In the genomic region with DNA sequence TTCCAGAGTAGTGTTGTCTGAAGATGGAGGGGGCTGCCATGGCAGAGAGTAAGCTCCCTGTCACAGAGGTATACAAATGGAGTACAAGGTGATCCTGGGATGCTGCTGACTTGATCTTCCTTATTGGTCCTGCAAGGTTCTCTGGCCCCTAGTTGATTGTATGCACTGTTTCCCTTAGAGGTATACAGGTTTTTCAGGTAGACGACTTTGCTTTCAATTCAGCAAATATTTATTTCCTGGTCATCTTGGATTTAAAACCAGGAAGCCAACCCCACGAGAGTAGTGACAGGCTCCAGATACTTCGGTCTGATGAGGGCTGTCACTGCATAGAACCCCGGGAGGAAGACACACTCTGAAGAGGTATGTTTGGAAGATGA, we compare ENCODE assay signal across 20 cellular contexts.
"Had no signal": no experiment of that assay in that cellular context is flagged by ENCODE, and none has a peak within 500 bp of the region (broad histone marks: within the 10 kb centered on the region; RNA-seq: fewer than 3 reads in every experiment).

No MANE protein-coding gene starts in this region.

- H3K27ac Mint-ChIP-seq: activated B cell treated with CpG ODN at 0.5 μM for 24 hours; activated CD4-positive, alpha-beta memory T cell treated with anti-CD3 and anti-CD28 coated beads for 36 hours; activated naive CD4-positive, alpha-beta T cell treated with anti-CD3 and anti-CD28 coated beads, Interleukin-2, amount 50 U/mL, for 24 hours; neural progenitor cell had no signal

- DNase-seq: activated B cell treated with CpG ODN at 0.5 μM for 24 hours; activated CD4-positive, alpha-beta memory T cell treated with anti-CD3 and anti-CD28 coated beads for 36 hours; activated CD4-positive, alpha-beta T cell treated with anti-CD3 and anti-CD28 coated beads for 48 hours; activated gamma-delta T cell; foreskin fibroblast; lower lobe of right lung; naive thymus-derived CD8-positive, alpha-beta T cell; retina; stimulated activated CD4-positive, alpha-beta T cell treated with anti-CD3 and anti-CD28 coated beads, Interleukin-15, amount 100 ng/mL, for 24 hours; stimulated activated CD8-positive, alpha-beta memory T cell treated with anti-CD3 and anti-CD28 coated beads, Interleukin-4, amount 100 ng/mL, for 48 hours; stimulated activated naive CD4-positive, alpha-beta T cell; T-helper 9 cell; testis; trophoblast cell had no signal

- H3K4me3 Mint-ChIP-seq: activated B cell treated with CpG ODN at 0.5 μM for 24 hours; activated CD4-positive, alpha-beta memory T cell treated with anti-CD3 and anti-CD28 coated beads for 36 hours; activated naive CD4-positive, alpha-beta T cell treated with anti-CD3 and anti-CD28 coated beads, Interleukin-2, amount 50 U/mL, for 24 hours; naive thymus-derived CD8-positive, alpha-beta T cell; neural progenitor cell had no signal

- FAIRE-seq: astrocyte, endometrium, keratinocyte had no signal

- H3K9me3 Mint-ChIP-seq: activated B cell treated with CpG ODN at 0.5 μM for 24 hours; activated CD4-positive, alpha-beta memory T cell treated with anti-CD3 and anti-CD28 coated beads for 36 hours; activated naive CD4-positive, alpha-beta T cell treated with anti-CD3 and anti-CD28 coated beads, Interleukin-2, amount 50 U/mL, for 24 hours; naive thymus-derived CD8-positive, alpha-beta T cell; neural progenitor cell had no signal

- ATAC-seq: left lobe of liver; lower lobe of right lung; naive thymus-derived CD8-positive, alpha-beta T cell had no signal

- H3K27me3 Mint-ChIP-seq: activated B cell treated with CpG ODN at 0.5 μM for 24 hours; activated CD4-positive, alpha-beta memory T cell treated with anti-CD3 and anti-CD28 coated beads for 36 hours; activated naive CD4-positive, alpha-beta T cell treated with anti-CD3 and anti-CD28 coated beads, Interleukin-2, amount 50 U/mL, for 24 hours; naive thymus-derived CD8-positive, alpha-beta T cell had no signal

- H3K36me3 Mint-ChIP-seq: activated CD4-positive, alpha-beta memory T cell treated with anti-CD3 and anti-CD28 coated beads for 36 hours; neural progenitor cell had no signal
